ENCODE assay signal across 8 cellular contexts in the genomic region with DNA sequence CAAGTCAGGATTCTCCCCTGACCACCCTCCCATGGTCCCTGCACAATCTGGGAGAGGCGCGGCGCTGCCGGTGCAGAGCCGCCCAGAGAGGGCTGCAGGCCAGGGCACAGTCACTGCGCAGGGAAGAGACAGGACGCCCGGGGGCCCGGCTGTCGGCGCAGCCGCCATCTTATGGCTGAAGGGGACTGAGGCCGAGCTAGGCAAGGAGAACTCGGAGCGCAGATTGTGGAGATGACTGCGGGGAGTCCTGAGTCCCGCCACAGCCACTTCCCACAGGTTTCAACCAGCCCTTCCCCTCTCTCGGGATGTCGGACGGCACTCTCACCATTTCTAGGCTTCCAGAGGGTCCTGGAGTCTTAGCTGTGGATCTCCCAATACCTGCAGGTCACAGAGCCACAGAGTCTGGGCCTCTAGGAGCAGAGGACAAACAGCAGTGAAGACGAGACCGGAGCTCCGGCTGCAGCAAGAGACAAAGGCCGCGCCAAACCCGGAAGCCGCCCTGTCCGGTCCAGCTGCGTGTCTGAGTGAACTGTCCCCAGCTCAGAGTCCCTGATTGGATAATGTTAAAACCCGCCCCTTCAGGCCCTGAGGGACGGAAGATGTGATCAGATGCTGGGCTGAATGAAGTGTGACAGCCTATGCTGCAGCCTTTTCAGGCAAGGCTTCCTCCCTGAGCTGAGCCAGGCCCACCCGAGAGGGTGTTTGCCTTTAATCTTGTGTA. TPM values are rescaled to one million over a fixed set of nuclear protein-coding genes. Genes with fewer than 3 reads are reported as not detected.
A peak's percentile ranks its signal among the peaks of the same experiment; 100 is the strongest.
DNase-seq lines count a peak whose midpoint lies in the region; ATAC-seq and TF ChIP-seq lines count a peak whose summit lies in the region.

A gene (minus strand): TSS at position 526 of the 721 bp plus-strand sequence. CDS start 198 bp downstream, at position 328.

- intact Hi-C loops in right lobe of liver (cut with DNase I): no loop called here

- no peak for TF ChIP-seq CTCF in right lobe of liver (IDR thresholded peaks at IDR 0.05)

- TF ChIP-seq POLR2A in right lobe of liver (IDR thresholded peaks at IDR 0.05): peak; percentile 85

- H3K4me2 ChIP-seq in BLaER1: peak within 1 kb of the TSS; percentile 88

- H3K27me3 ChIP-seq in BLaER1 (no peaks in the 10 kb centered on the region), right lobe of liver (no peaks in the 10 kb centered on the region)

- WGBS in right lobe of liver (ENCODE audit: insufficient coverage, low coverage, low lambda C conversion rate, missing lambda C conversion rate): 0% methylated on average over 18 of the region's 32 CpGs

- DNase-seq in NCI-H748 (lab: John Stamatoyannopoulos, UW; ENCODE audit: unreplicated experiment): peak; percentile 97
- peak; percentile 48 to 53 for DNase-seq in activated CD4-positive, alpha-beta T cell treated with anti-CD3 and anti-CD28 coated beads, Interleukin-2, amount 50 U/mL, for 4 hours
- DNase-seq in dermis microvascular lymphatic vessel endothelial cell (ENCODE audit: low read depth in 2 of 2): peak; percentile 91 to 95
- DNase-seq in right lobe of liver: peak; percentile 87 to 91 (median 89)
- peak; percentile 65 to 77 for DNase-seq in stimulated activated CD4-positive, alpha-beta T cell treated with anti-CD3 and anti-CD28 coated beads, Interleukin-4, amount 100 ng/mL, for 4 hours

- H3K4me3 ChIP-seq in BLaER1 (peak within 1 kb of the TSS; percentile 91), right lobe of liver (peak within 1 kb of the TSS; percentile 75 to 83 (median 82))

- H3K9ac ChIP-seq in BLaER1: peak within 1 kb of the TSS; percentile 99

- H3K4me1 ChIP-seq in BLaER1: peaks cover 15% of the 10 kb centered on the region
- peaks cover 0 to 9% (median 0%) of the 10 kb centered on the region in 4 donors for H3K4me1 ChIP-seq in right lobe of liver

- H3K9me3 ChIP-seq in BLaER1 (peaks cover 63% of the 10 kb centered on the region), right lobe of liver (no peaks in the 10 kb centered on the region)

- peak; percentile 97 for ATAC-seq in GM19328 (IDR thresholded peaks at IDR 0.05; ENCODE audit: unreplicated experiment)
- ATAC-seq in HG03520 (IDR thresholded peaks at IDR 0.05; ENCODE audit: unreplicated experiment): peak; percentile 98
- ATAC-seq in right lobe of liver: peak; percentile 100

- H3K27ac ChIP-seq in BLaER1 (peak within 1 kb of the TSS; percentile 99), right lobe of liver (peak within 1 kb of the TSS; percentile 78 to 94 (median 85))

- no peaks in the 10 kb centered on the region for H4K20me1 ChIP-seq in BLaER1

- H3K36me3 ChIP-seq in BLaER1: peaks cover 38% of the 10 kb centered on the region
- peaks cover 0 to 6% (median 1%) of the 10 kb centered on the region in 4 donors for H3K36me3 ChIP-seq in right lobe of liver

RNA-seq across cellular contexts. Expression of the gene that starts here (rescaled TPM):
- total RNA-seq in dermis microvascular lymphatic vessel endothelial cell (6.0 and 8.1 TPM in 2 replicates), right lobe of liver (1 to 10 TPM; 2.1 to 4.2 (median 3.2) TPM)

Comparison
In these comparisons a context has a peak if more than half of its experiments do, and no peak if none do; other contexts are left out.
1. Peak in every context shown above with its lines: DNase-seq, ATAC-seq, H3K4me3 ChIP-seq and H3K27ac ChIP-seq.